8 cellular contexts compared by ENCODE assay signal in genomic region chr12:6430124-6430989, GRCh38. TPM values are rescaled to one million over a fixed set of nuclear protein-coding genes. Genes with fewer than 3 reads are reported as not detected.
DNase-seq lines count a peak whose midpoint lies in the region; ATAC-seq, FAIRE-seq and TF ChIP-seq lines count a peak whose summit lies in the region.

No MANE protein-coding gene starts in this region.

- H3K27ac ChIP-seq in DOHH2 (ENCODE audit: low read depth, low read length) = peak overlapping the region; percentile 98
- H3K27ac ChIP-seq in pancreas = peak overlapping the region in 1 of 4 donors; percentile 33

- H3K36me3 ChIP-seq in DOHH2 (ENCODE audit: control insufficient read depth, low read length) (no peaks in the 10 kb centered on the region), pancreas (no peaks in the 10 kb centered on the region)

- H3K4me3 ChIP-seq in DOHH2 (ENCODE audit: low read length) (peak overlapping the region; percentile 22), pancreas (peak overlapping the region in 1 of 4 donors; percentile 17)

- peak overlapping the region; percentile 43 for H3K4me2 ChIP-seq in DOHH2 (ENCODE audit: low read length)

- no peaks in the 10 kb centered on the region for H3K27me3 ChIP-seq in DOHH2 (ENCODE audit: control insufficient read depth, low read length)
- H3K27me3 ChIP-seq in pancreas = no peaks in the 10 kb centered on the region

- no peak for FAIRE-seq in pancreas (lab: Jason Lieb, UNC)

- peak; percentile 58 to 89 (median 81) for ATAC-seq in pancreas
- no peak for ATAC-seq in GM18870 (IDR thresholded peaks at IDR 0.05; ENCODE audit: unreplicated experiment)
- no peak for ATAC-seq in HG03097 (IDR thresholded peaks at IDR 0.05; ENCODE audit: low FRiP score, unreplicated experiment)

- H3K4me3 Mint-ChIP-seq in activated T-helper 2 cell treated with anti-CD3 and anti-CD28 coated beads, Interferon-gamma antibody, Interleukin-2, Interleukin-4, amounts not matched to agents 10 μg/mL and 5 μg/mL and 100 μg/mL, durations not matched to agents 14 hours and 24 hours and 36 hours (ENCODE audit: low read depth) = peak overlapping the region; percentile 51

- no peaks in the 10 kb centered on the region for H3K36me3 Mint-ChIP-seq in activated T-helper 2 cell treated with anti-CD3 and anti-CD28 coated beads, Interferon-gamma antibody, Interleukin-2, Interleukin-4, amounts not matched to agents 10 μg/mL and 5 μg/mL and 100 μg/mL, durations not matched to agents 14 hours and 24 hours and 36 hours (ENCODE audit: low read depth)

- H3K79me2 ChIP-seq in DOHH2 (ENCODE audit: control insufficient read depth, low read length) = no peaks in the 10 kb centered on the region

- intact Hi-C loops in activated T-helper 2 cell treated with anti-CD3 and anti-CD28 coated beads, Interferon-gamma antibody, Interleukin-2, Interleukin-4, amounts not matched to agents 10 μg/mL and 5 μg/mL and 100 μg/mL, durations not matched to agents 14 hours and 24 hours and 36 hours (cut with micrococcal nuclease) = no loop called here
- intact Hi-C loops in pancreas (cut with DNase I) = no loop called here

- peak; percentile 13 for TF ChIP-seq CTCF in DOHH2 (IDR thresholded peaks at IDR 0.05; ENCODE audit: low read depth, low read length, poor library complexity, severe bottlenecking)
- no peak for TF ChIP-seq CTCF in pancreas (IDR thresholded peaks at IDR 0.05)

- no peaks in the 10 kb centered on the region for H3K9me2 ChIP-seq in DOHH2 (replicated peaks; ENCODE audit: control insufficient read depth, low read length)

- H3K27me3 Mint-ChIP-seq in activated T-helper 2 cell treated with anti-CD3 and anti-CD28 coated beads, Interferon-gamma antibody, Interleukin-2, Interleukin-4, amounts not matched to agents 10 μg/mL and 5 μg/mL and 100 μg/mL, durations not matched to agents 14 hours and 24 hours and 36 hours (ENCODE audit: low read depth) = no peaks in the 10 kb centered on the region

- H3K4me1 Mint-ChIP-seq in activated T-helper 2 cell treated with anti-CD3 and anti-CD28 coated beads, Interferon-gamma antibody, Interleukin-2, Interleukin-4, amounts not matched to agents 10 μg/mL and 5 μg/mL and 100 μg/mL, durations not matched to agents 14 hours and 24 hours and 36 hours (ENCODE audit: low read depth) = peaks cover 63% of the 10 kb centered on the region

- peak overlapping the region; percentile 84 for H3K27ac Mint-ChIP-seq in activated T-helper 2 cell treated with anti-CD3 and anti-CD28 coated beads, Interferon-gamma antibody, Interleukin-2, Interleukin-4, amounts not matched to agents 10 μg/mL and 5 μg/mL and 100 μg/mL, durations not matched to agents 14 hours and 24 hours and 36 hours

- H3K9me3 ChIP-seq in DOHH2 (ENCODE audit: control insufficient read depth, insufficient read depth, low read length) (no peaks in the 10 kb centered on the region), pancreas (no peaks in the 10 kb centered on the region)

- H3K9me3 Mint-ChIP-seq in activated T-helper 2 cell treated with anti-CD3 and anti-CD28 coated beads, Interferon-gamma antibody, Interleukin-2, Interleukin-4, amounts not matched to agents 10 μg/mL and 5 μg/mL and 100 μg/mL, durations not matched to agents 14 hours and 24 hours and 36 hours = no peaks in the 10 kb centered on the region

- peaks cover 76% of the 10 kb centered on the region for H3F3A ChIP-seq in DOHH2 (ENCODE audit: control insufficient read depth, insufficient read depth)

- DNase-seq in NCI-H69 (lab: John Stamatoyannopoulos, UW) = peak; percentile 44
- DNase-seq in activated T-helper 2 cell treated with anti-CD3 and anti-CD28 coated beads, Interferon-gamma antibody, Interleukin-2, Interleukin-4, amounts not matched to agents 10 μg/mL and 5 μg/mL and 100 μg/mL, durations not matched to agents 14 hours and 24 hours and 36 hours (ENCODE audit: low spot score) = no peak
- peak; percentile 58 for DNase-seq in globus pallidus (ENCODE audit: low spot score)
- DNase-seq in pancreas = peak in 5 of 6 donors; percentile 40 to 63 (median 54)
- no peak for DNase-seq in ecto neural progenitor cell (ENCODE audit: low spot score)

- H3K4me1 ChIP-seq in DOHH2 (ENCODE audit: control insufficient read depth, low read length) (peaks cover 97% of the 10 kb centered on the region), pancreas (no peaks in the 10 kb centered on the region)

- 32 to 43% methylated on average over 19 of the region's 19 CpGs for WGBS in pancreas, 2 donors

- H4K20me1 ChIP-seq in DOHH2 (ENCODE audit: control insufficient read depth, insufficient read depth, low read depth, low read length) = no peaks in the 10 kb centered on the region

RNA-seq across cellular contexts. Expression of gene CD27, which starts 14.4 kb away (rescaled TPM):
- 23.3 and 25.9 TPM in 2 replicates for total RNA-seq in activated T-helper 2 cell treated with anti-CD3 and anti-CD28 coated beads, Interferon-gamma antibody, Interleukin-2, Interleukin-4, amounts not matched to agents 10 μg/mL and 5 μg/mL and 100 μg/mL, durations not matched to agents 14 hours and 24 hours and 36 hours
- total RNA-seq in pancreas = under 1 TPM in 4 of 6 donors, not detected in 2; 0.21 to 0.81 (median 0.30) TPM
- polyA plus RNA-seq in pancreas = under 1 TPM; 0.14 to 0.30 TPM

RNA-seq across cellular contexts. Expression of gene TAPBPL, which starts 21.5 kb away (rescaled TPM):
- total RNA-seq in activated T-helper 2 cell treated with anti-CD3 and anti-CD28 coated beads, Interferon-gamma antibody, Interleukin-2, Interleukin-4, amounts not matched to agents 10 μg/mL and 5 μg/mL and 100 μg/mL, durations not matched to agents 14 hours and 24 hours and 36 hours = 30.9 and 37.4 TPM in 2 replicates
- total RNA-seq in pancreas = 10 to 100 TPM in 3 of 6 donors, 1 to 10 TPM in 3; 7.8 to 25.5 (median 12.6) TPM
- polyA plus RNA-seq in pancreas = 10 to 100 TPM; 15.9 to 17.7 TPM

RNA-seq across cellular contexts. Expression of gene VAMP1, which starts 40.1 kb away (rescaled TPM):
- total RNA-seq in activated T-helper 2 cell treated with anti-CD3 and anti-CD28 coated beads, Interferon-gamma antibody, Interleukin-2, Interleukin-4, amounts not matched to agents 10 μg/mL and 5 μg/mL and 100 μg/mL, durations not matched to agents 14 hours and 24 hours and 36 hours = 38.7 and 40.7 TPM in 2 replicates
- total RNA-seq in pancreas = 1 to 10 TPM; 1.7 to 4.1 (median 2.3) TPM
- 1 to 10 TPM; 3.2 to 7.5 TPM for polyA plus RNA-seq in pancreas

RNA-seq across cellular contexts. Expression of gene LTBR, which starts 46.4 kb away (rescaled TPM):
- 0.32 and 0.50 TPM in 2 replicates for total RNA-seq in activated T-helper 2 cell treated with anti-CD3 and anti-CD28 coated beads, Interferon-gamma antibody, Interleukin-2, Interleukin-4, amounts not matched to agents 10 μg/mL and 5 μg/mL and 100 μg/mL, durations not matched to agents 14 hours and 24 hours and 36 hours
- 10 to 100 TPM; 50.0 to 75.2 (median 61.3) TPM for total RNA-seq in pancreas
- polyA plus RNA-seq in pancreas = 10 to 100 TPM; 74.2 to 82.1 TPM

RNA-seq across cellular contexts. Expression of gene SCNN1A, which starts 55.0 kb away (rescaled TPM):
- total RNA-seq in activated T-helper 2 cell treated with anti-CD3 and anti-CD28 coated beads, Interferon-gamma antibody, Interleukin-2, Interleukin-4, amounts not matched to agents 10 μg/mL and 5 μg/mL and 100 μg/mL, durations not matched to agents 14 hours and 24 hours and 36 hours = not detected in 2 replicates
- 10 to 100 TPM; 21.0 to 56.3 (median 37.8) TPM for total RNA-seq in pancreas
- polyA plus RNA-seq in pancreas = 10 to 100 TPM; 42.7 to 87.8 TPM

Comparison
In these comparisons a context has a peak if more than half of its experiments do, and no peak if none do; other contexts are left out.
1. DNase-seq: peak in NCI-H69 (single experiment), globus pallidus (single experiment) and pancreas (5 of 6); none in activated T-helper 2 cell treated with anti-CD3 and anti-CD28 coated beads, Interferon-gamma antibody, Interleukin-2, Interleukin-4, amounts not matched to agents 10 μg/mL and 5 μg/mL and 100 μg/mL, durations not matched to agents 14 hours and 24 hours and 36 hours (single experiment) and ecto neural progenitor cell (single experiment).
2. ATAC-seq: peak in pancreas (4 of 4); none in GM18870 (single experiment) and HG03097 (single experiment).
3. RNA of gene CD27, which starts 14.4 kb away (total RNA-seq): 23.3 to 25.9 TPM in activated T-helper 2 cell treated with anti-CD3 and anti-CD28 coated beads, Interferon-gamma antibody, Interleukin-2, Interleukin-4, amounts not matched to agents 10 μg/mL and 5 μg/mL and 100 μg/mL, durations not matched to agents 14 hours and 24 hours and 36 hours; 0.21 to 0.81 TPM in pancreas; every median in the first group is over 10 times any median in the second.